ENCODE assay signal across 8 cellular contexts in the genomic region with DNA sequence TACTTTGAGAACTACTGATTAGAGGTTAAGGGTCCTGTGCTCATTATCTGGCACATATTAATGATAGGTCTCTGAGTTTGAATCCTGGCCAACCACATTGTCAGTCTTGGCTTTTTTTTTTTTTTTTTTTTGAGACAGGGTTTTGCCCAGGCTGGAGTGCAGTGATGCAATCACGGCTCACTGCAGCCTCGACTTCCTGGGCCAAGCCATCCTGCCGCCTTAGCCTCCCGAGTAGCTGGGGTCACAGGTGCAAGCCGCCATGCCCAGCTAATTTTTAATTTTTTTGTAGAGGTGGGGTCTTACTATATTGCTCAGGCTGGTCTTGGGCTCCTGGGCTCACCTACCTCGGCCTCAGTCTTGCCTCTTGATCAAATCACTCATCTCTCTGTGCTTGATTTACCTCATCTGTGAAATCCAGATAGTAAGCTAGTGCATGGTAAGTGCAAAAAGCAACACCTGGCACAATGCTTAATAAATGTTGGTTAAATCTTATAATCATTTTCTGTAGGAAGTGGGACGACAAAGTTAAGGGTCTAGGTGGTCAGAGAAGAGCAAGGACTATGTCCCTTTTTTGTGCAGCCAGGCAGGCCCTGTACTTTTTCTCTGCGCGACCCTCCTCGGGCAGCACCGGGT. TPM values are rescaled to one million over a fixed set of nuclear protein-coding genes. Genes with fewer than 3 reads are reported as not detected.
A peak's percentile ranks its signal among the peaks of the same experiment; 100 is the strongest.
DNase-seq lines count a peak whose midpoint lies in the region; ATAC-seq and TF ChIP-seq lines count a peak whose summit lies in the region.

No MANE protein-coding gene starts in this region.

- no peaks in the 10 kb centered on the region; the same call in none of the 2 replicates for H3K79me2 ChIP-seq in H9 (ENCODE audit: insufficient read depth, low read length)

- no peaks in the 10 kb centered on the region; the same call in 1 of the 2 replicates for H3K27me3 Mint-ChIP-seq in H9 (ENCODE audit: low read depth)

- H3K4me3 ChIP-seq in fibroblast of villous mesenchyme (ENCODE audit: low read depth, low read length) (peak overlapping the region; percentile 73), skeletal muscle tissue (ENCODE audit: low read length in 3 of 3) (peak overlapping the region; percentile 74 to 93 (median 88))

- no peak overlapping the region for H2BK12ac ChIP-seq in H9 (ENCODE audit: insufficient read length, low read depth, low read length)

- peak overlapping the region; percentile 84 to 86 for H3K4me3 Mint-ChIP-seq in H9

- H3K27ac Mint-ChIP-seq in H9, result peak overlapping the region; percentile 91 to 95 (median 92); a peak in 6 of 7 replicates

- H2AK5ac ChIP-seq in H9 (ENCODE audit: insufficient read length, low read length), result no peak overlapping the region

- H3K23ac ChIP-seq in H9 (ENCODE audit: insufficient read length, low read depth, low read length), result no peak overlapping the region

- no peak for ATAC-seq in SK-N-SH treated with all-trans-retinoic acid at 6 μM for 48 hours

- H3K14ac ChIP-seq in H9 (ENCODE audit: insufficient read depth, low read length), result peak overlapping the region; percentile 2; the same call in 1 of the 2 replicates

- no peaks in the 10 kb centered on the region for H3K79me1 ChIP-seq in H9 (ENCODE audit: insufficient read depth, low read depth, low read length, poor library complexity, severe bottlenecking)

- H3K4me1 Mint-ChIP-seq in H9, result peaks cover 19 to 22% of the 10 kb centered on the region in 2 experiments

- H2BK120ac ChIP-seq in H9 (ENCODE audit: low read depth, low read length, poor library complexity, severe bottlenecking), result no peak overlapping the region

- H3K9ac ChIP-seq in H9 (ENCODE audit: extremely low read depth, insufficient read length, low read length), result peak overlapping the region; percentile 61
- peak overlapping the region; percentile 87 to 90 (median 89) for H3K9ac ChIP-seq in skeletal muscle tissue (ENCODE audit: low read depth in 1 of 3, low read length in 3 of 3)

- no peak overlapping the region for H3K56ac ChIP-seq in H9 (ENCODE audit: insufficient read length, low read depth, low read length)

- H3K36me3 Mint-ChIP-seq in H9 (ENCODE audit: insufficient read depth in 1 of 3, low read depth in 3 of 3), result peaks cover 0 to 2% (median 0%) of the 10 kb centered on the region in 3 experiments; a peak in 3 of 7 replicates

- H3K4me2 ChIP-seq in H9 (ENCODE audit: insufficient read depth, insufficient read length, low read length), result peak overlapping the region; percentile 53

- no peaks in the 10 kb centered on the region for H3K36me3 ChIP-seq in skeletal muscle tissue (ENCODE audit: control insufficient read depth in 3 of 3, insufficient read depth in 3 of 3, low read length in 3 of 3)

- H2AFZ ChIP-seq in H9 (ENCODE audit: low read length), result no peak overlapping the region

- no peak for TF ChIP-seq CTCF in H9 (conservative IDR thresholded peaks at IDR 0.05)
- no peak for TF ChIP-seq CTCF in fibroblast of villous mesenchyme (IDR thresholded peaks at IDR 0.05; ENCODE audit: insufficient read depth, low read depth, low read length)

- DNase-seq in H9, result no peak
- no peak for DNase-seq in fibroblast of villous mesenchyme (ENCODE audit: low read depth)
- DNase-seq in NCI-H748 treated with DMSO at 0.1 percent for 48 hours (lab: John Stamatoyannopoulos, UW), result no peak
- no peak for DNase-seq in kidney glomerular epithelial cell (lab: John Stamatoyannopoulos, UW)
- DNase-seq in COR-L47 (lab: John Stamatoyannopoulos, UW), result no peak
- DNase-seq in SKM-1 treated with dmso at 0.1 percent for 144 hours (lab: John Stamatoyannopoulos, UW; ENCODE audit: unreplicated experiment), result no peak

- no peak overlapping the region for H4K91ac ChIP-seq in H9 (ENCODE audit: insufficient read length, low read depth, low read length)

- H3K27ac ChIP-seq in H9 (ENCODE audit: insufficient read length, low read depth, low read length) (no peak overlapping the region), skeletal muscle tissue (ENCODE audit: low read depth, low read length) (peak overlapping the region; percentile 89)

- no peak overlapping the region for H4K5ac ChIP-seq in H9 (ENCODE audit: insufficient read length, low read depth, low read length)

- WGBS in H9 (ENCODE audit: extremely low coverage, insufficient read length, low lambda C conversion rate), result no CpG with 5 or more reads among the region's 11 CpGs

- no peak overlapping the region for H4K8ac ChIP-seq in H9 (replicated peaks; ENCODE audit: insufficient read length, low read depth, low read length)

- no peak overlapping the region for H3K4ac ChIP-seq in H9 (ENCODE audit: low read depth, low read length)

- H4K20me1 ChIP-seq in H9 (ENCODE audit: control insufficient read depth, insufficient read depth, insufficient read length), result no peaks in the 10 kb centered on the region

- H3K9me3 Mint-ChIP-seq in H9, result no peaks in the 10 kb centered on the region

- no peak overlapping the region for H2BK20ac ChIP-seq in H9 (ENCODE audit: low read depth, low read length, poor library complexity, severe bottlenecking)

- H3K4me1 ChIP-seq in H9 (ENCODE audit: insufficient read depth, low read length) (no peaks in the 10 kb centered on the region), skeletal muscle tissue (ENCODE audit: control insufficient read depth in 3 of 3, insufficient read depth in 3 of 3, low read length in 3 of 3) (peaks cover 16 to 19% (median 18%) of the 10 kb centered on the region in 3 donors)

- no peaks in the 10 kb centered on the region for H3K9me3 ChIP-seq in H9 (ENCODE audit: control insufficient read depth, low read depth, low read length)
- H3K9me3 ChIP-seq in skeletal muscle tissue (ENCODE audit: control insufficient read depth in 3 of 3, low read length in 3 of 3), result no peaks in the 10 kb centered on the region

- no peak overlapping the region for H3T11ph ChIP-seq in H9 (ENCODE audit: low read length)

- no peak overlapping the region for H2BK5ac ChIP-seq in H9 (ENCODE audit: insufficient read length, low read length)

- H3K27me3 ChIP-seq in H9 (ENCODE audit: insufficient read depth, low read length) (no peaks in the 10 kb centered on the region), skeletal muscle tissue (ENCODE audit: control insufficient read depth in 3 of 3, insufficient read depth in 3 of 3, low read length in 3 of 3) (no peaks in the 10 kb centered on the region)

- no peaks in the 10 kb centered on the region for H3K23me2 ChIP-seq in H9 (ENCODE audit: insufficient read length, low read depth, low read length, poor library complexity, severe bottlenecking)

- H2BK15ac ChIP-seq in H9 (ENCODE audit: low read depth, low read length), result no peak overlapping the region

- peak overlapping the region; percentile 36 for H3K18ac ChIP-seq in H9 (ENCODE audit: insufficient read length, low read depth, low read length)

TF ChIP-seq in SK-N-SH treated with all-trans-retinoic acid at 6 μM for 48 hours, 23 proteins besides CTCF, POLR2A, EP300 and RAD21:
- TF ChIP-seq RARB (CRISPR knock-in tag; IDR thresholded peaks at IDR 0.05) (no peak), ZNF8 (CRISPR knock-in tag; IDR thresholded peaks at IDR 0.05) (0 out of 2 replicates have a peak, but pooled peaks have one; percentile 7)
TF ChIP-seq in SK-N-SH treated with all-trans-retinoic acid at 6 μM for 48 hours: peak in this region for 1.

RNA-seq across cellular contexts. Expression of a gene that starts 0.4 kb away (rescaled TPM):
- total RNA-seq in H9 (2021), result 65.6 and 68.9 TPM in 2 replicates
- 43.2 and 52.2 TPM in 2 replicates for total RNA-seq in fibroblast of villous mesenchyme
- total RNA-seq in skeletal muscle tissue, result 34.4 TPM

RNA-seq across cellular contexts. Expression of a gene that starts 53.6 kb away (rescaled TPM):
- 38.4 and 42.7 TPM in 2 replicates for total RNA-seq in H9 (2021)
- 15.8 and 22.0 TPM in 2 replicates for total RNA-seq in fibroblast of villous mesenchyme
- total RNA-seq in skeletal muscle tissue, result 16.2 TPM
